12 cellular contexts compared by ENCODE assay signal in genomic region chr11:67406969-67407699, GRCh38. TPM values are rescaled to one million over a fixed set of nuclear protein-coding genes. Genes with fewer than 3 reads are reported as not detected.
A peak's percentile ranks its signal among the peaks of the same experiment; 100 is the strongest.
DNase-seq lines count a peak whose midpoint lies in the region; ATAC-seq and TF ChIP-seq lines count a peak whose summit lies in the region.
"Had no signal": no experiment of that assay in that cellular context is flagged by ENCODE, and none has a peak within 500 bp of the region (broad histone marks: within the 10 kb centered on the region; RNA-seq: fewer than 3 reads in every experiment).

No MANE protein-coding gene starts in this region.

- H3K9me3 ChIP-seq in RWPE2 (ENCODE audit: severe bottlenecking) = no peaks in the 10 kb centered on the region
- no peaks in the 10 kb centered on the region for H3K9me3 ChIP-seq in effector memory CD4-positive, alpha-beta T cell (ENCODE audit: control insufficient read depth, low read length)
- H3K9me3 ChIP-seq in spleen = no peaks in the 10 kb centered on the region
- H3K9me3 ChIP-seq in gastroesophageal sphincter = no peaks in the 10 kb centered on the region

- POLR2A ChIA-PET in activated CD4-positive, alpha-beta T cell treated with anti-CD3 and anti-CD28 coated beads for 36 hours (lab: Charles Lee) = interaction anchor here (0.6 to 3.0 kb wide), 5 partner anchors 11 to 178 kb away, joined by 3 to 13 read pairs (median 4); partner anchors contain the start of genes PTPRCAP and RPS6KB2

- peaks cover 71% of the 10 kb centered on the region for H3K4me1 Mint-ChIP-seq in activated CD4-positive, alpha-beta T cell treated with anti-CD3 and anti-CD28 coated beads for 36 hours

- H3K36me3 ChIP-seq in RWPE2 (ENCODE audit: low read depth) = no peaks in the 10 kb centered on the region
- peaks cover 18% of the 10 kb centered on the region for H3K36me3 ChIP-seq in effector memory CD4-positive, alpha-beta T cell (ENCODE audit: control insufficient read depth, insufficient read depth, low read length)
- peaks cover 0 to 50% (median 6%) of the 10 kb centered on the region in 6 donors for H3K36me3 ChIP-seq in spleen
- H3K36me3 ChIP-seq in gastroesophageal sphincter = no peaks in the 10 kb centered on the region

- CTCF ChIA-PET in activated CD4-positive, alpha-beta T cell treated with anti-CD3 and anti-CD28 coated beads for 36 hours (lab: Charles Lee) = interaction anchor here (1.0 to 1.3 kb wide), 6 partner anchors 11 to 98 kb away, joined by 3 to 8 read pairs (median 4); partner anchors contain the start of gene PITPNM1

- H3K27me3 ChIP-seq in RWPE2 (ENCODE audit: insufficient read depth, poor library complexity, severe bottlenecking) (no peaks in the 10 kb centered on the region), spleen (replicated peaks in 1 of 7) (peaks cover 0 to 29% (median 0%) of the 10 kb centered on the region in 7 donors), gastroesophageal sphincter (peaks cover 91% of the 10 kb centered on the region)
- no peaks in the 10 kb centered on the region for H3K27me3 ChIP-seq in effector memory CD4-positive, alpha-beta T cell (replicated peaks; ENCODE audit: control insufficient read depth, insufficient read depth, low read length, poor library complexity, severe bottlenecking)

- intact Hi-C loops in activated CD4-positive, alpha-beta T cell treated with anti-CD3 and anti-CD28 coated beads for 36 hours (cut with DNase I, micrococcal nuclease) = loop anchor here (1.0 to 10.0 kb wide), 3 partner anchors 9 to 718 kb away; partner anchors contain the start of gene CHKA (in 1 of the 2)
- intact Hi-C loops in spleen (cut with DNase I; ENCODE audit: low total_unique reads) = no loop called here

- H3K36me3 Mint-ChIP-seq in activated CD4-positive, alpha-beta T cell treated with anti-CD3 and anti-CD28 coated beads for 36 hours (ENCODE audit: low read depth) = peaks cover 43% of the 10 kb centered on the region

- TF ChIP-seq CTCF in RWPE2 (IDR thresholded peaks at IDR 0.05; ENCODE audit: poor library complexity, severe bottlenecking) (no peak), spleen (IDR thresholded peaks at IDR 0.05 in 8 of 11, conservative IDR thresholded peaks at IDR 0.05 in 3 of 11) (no peak), gastroesophageal sphincter (IDR thresholded peaks at IDR 0.05) (no peak)

- H3K4me3 Mint-ChIP-seq in activated CD4-positive, alpha-beta T cell treated with anti-CD3 and anti-CD28 coated beads for 36 hours = peak overlapping the region; percentile 85

- DNase-seq in activated CD4-positive, alpha-beta T cell treated with anti-CD3 and anti-CD28 coated beads for 36 hours = peak; percentile 61
- DNase-seq in activated CD4-positive, alpha-beta T cell treated with anti-CD3 and anti-CD28 coated beads for 1 hour = no peak
- DNase-seq in RWPE2 (ENCODE audit: low spot score) (no peak), spleen (peak; percentile 83), islet precursor cell (no peak)
- DNase-seq in effector memory CD4-positive, alpha-beta T cell = no peak
- DNase-seq: foreskin fibroblast, PC-9 had no signal

- no peak overlapping the region for H3K4me3 ChIP-seq in RWPE2 (ENCODE audit: severe bottlenecking)
- peak overlapping the region; percentile 53 for H3K4me3 ChIP-seq in effector memory CD4-positive, alpha-beta T cell (ENCODE audit: insufficient read depth, low read depth, low read length, poor library complexity, severe bottlenecking)
- H3K4me3 ChIP-seq in spleen = peak overlapping the region in 6 of 8 donors; percentile 10 to 75 (median 22)
- no peak overlapping the region for H3K4me3 ChIP-seq in gastroesophageal sphincter
- H3K4me3 ChIP-seq: PC-9 had no signal

- 37 to 58% (median 44%) methylated on average over 8 to 12 of the region's 12 CpGs for WGBS in spleen, 5 donors
- WGBS in gastroesophageal sphincter (ENCODE audit: low coverage in 1 of 2), 2 donors = 0 to 39% methylated on average over 1 to 3 of the region's 12 CpGs

- H3K9me3 Mint-ChIP-seq in activated CD4-positive, alpha-beta T cell treated with anti-CD3 and anti-CD28 coated beads for 36 hours (ENCODE audit: low read depth) = no peaks in the 10 kb centered on the region

- H3K27me3 Mint-ChIP-seq in activated CD4-positive, alpha-beta T cell treated with anti-CD3 and anti-CD28 coated beads for 36 hours = no peaks in the 10 kb centered on the region

- TF ChIP-seq POLR2A in spleen (IDR thresholded peaks at IDR 0.05) (no peak), gastroesophageal sphincter (IDR thresholded peaks at IDR 0.05) (no peak)

- H3K27ac ChIP-seq in RWPE2 (ENCODE audit: poor library complexity, severe bottlenecking) (no peak overlapping the region), spleen (peak overlapping the region; percentile 66 to 99 (median 96)), gastroesophageal sphincter (no peak overlapping the region)
- peak overlapping the region; percentile 85 for H3K27ac ChIP-seq in effector memory CD4-positive, alpha-beta T cell (ENCODE audit: insufficient read depth, low read length, poor library complexity, severe bottlenecking)
- H3K27ac ChIP-seq: PC-9 had no signal

- TF ChIP-seq EP300 in gastroesophageal sphincter (IDR thresholded peaks at IDR 0.05) = no peak

- no peak for ATAC-seq in activated CD4-positive, alpha-beta T cell treated with anti-CD3 and anti-CD28 coated beads for 36 hours
- ATAC-seq in RWPE2 (ENCODE audit: low read depth) (0 out of 3 replicates have a peak, but pooled peaks have one; percentile 20), HG03280 (IDR thresholded peaks at IDR 0.05; ENCODE audit: unreplicated experiment) (no peak), gastroesophageal sphincter (no peak)

- peak overlapping the region; percentile 87 for H3K27ac Mint-ChIP-seq in activated CD4-positive, alpha-beta T cell treated with anti-CD3 and anti-CD28 coated beads for 36 hours
- H3K27ac Mint-ChIP-seq: progenitor cell of endocrine pancreas had no signal

- H3K4me1 ChIP-seq in RWPE2 (ENCODE audit: insufficient read depth, poor library complexity, severe bottlenecking) = no peaks in the 10 kb centered on the region
- H3K4me1 ChIP-seq in effector memory CD4-positive, alpha-beta T cell (ENCODE audit: control insufficient read depth, insufficient read depth, low read length, poor library complexity, severe bottlenecking) = peaks cover 92% of the 10 kb centered on the region
- H3K4me1 ChIP-seq in spleen = peaks cover 46 to 100% (median 93%) of the 10 kb centered on the region in 6 donors
- peaks cover 0 to 34% (median 0%) of the 10 kb centered on the region in 3 donors for H3K4me1 ChIP-seq in gastroesophageal sphincter

RNA-seq across cellular contexts. Expression of gene TBC1D10C, which starts 3.3 kb away (rescaled TPM):
- total RNA-seq in activated CD4-positive, alpha-beta T cell treated with anti-CD3 and anti-CD28 coated beads for 36 hours = 100 to 1,000 TPM in 1 of 2 experiments, 10 to 100 TPM in 1; 83.2 to 123 TPM
- total RNA-seq in spleen = 100 to 1,000 TPM in 4 of 7 donors, 10 to 100 TPM in 3; 66.3 to 132 (median 101) TPM
- polyA plus RNA-seq in spleen = 100 to 1,000 TPM; 174 to 270 (median 196) TPM
- 1 to 10 TPM in 3 of 4 donors, under 1 TPM in 1; 0.30 to 2.0 (median 1.5) TPM for total RNA-seq in gastroesophageal sphincter
- total RNA-seq: PC-9 had no signal
- polyA plus RNA-seq: BJ had no signal

RNA-seq across cellular contexts. Expression of gene PPP1CA, which starts 5.5 kb away (rescaled TPM):
- total RNA-seq in activated CD4-positive, alpha-beta T cell treated with anti-CD3 and anti-CD28 coated beads for 36 hours = 100 to 1,000 TPM; 199 to 227 TPM
- total RNA-seq in spleen = 100 to 1,000 TPM; 147 to 192 (median 157) TPM
- polyA plus RNA-seq in spleen = 100 to 1,000 TPM; 152 to 207 (median 170) TPM
- 10 to 100 TPM; 49.9 to 78.6 (median 63.4) TPM for total RNA-seq in gastroesophageal sphincter

RNA-seq across cellular contexts. Expression of gene CARNS1, which starts 8.3 kb away (rescaled TPM):
- 1 to 10 TPM; 1.5 to 1.6 TPM for total RNA-seq in activated CD4-positive, alpha-beta T cell treated with anti-CD3 and anti-CD28 coated beads for 36 hours
- total RNA-seq in spleen (1 to 10 TPM; 1.9 to 4.4 (median 2.1) TPM), gastroesophageal sphincter (1 to 10 TPM in 3 of 4 donors, under 1 TPM in 1; 0.73 to 3.3 (median 1.6) TPM)
- 1 to 10 TPM; 1.0 to 2.0 (median 1.8) TPM for polyA plus RNA-seq in spleen

RNA-seq across cellular contexts. Expression of gene RAD9A, which starts 15.3 kb away (rescaled TPM):
- total RNA-seq in activated CD4-positive, alpha-beta T cell treated with anti-CD3 and anti-CD28 coated beads for 36 hours = 10 to 100 TPM; 28.8 to 30.0 TPM
- total RNA-seq in spleen = 10 to 100 TPM; 21.6 to 37.5 (median 29.7) TPM
- 10 to 100 TPM; 18.2 to 44.8 (median 37.1) TPM for polyA plus RNA-seq in spleen
- total RNA-seq in gastroesophageal sphincter = 10 to 100 TPM in 2 of 4 donors, 1 to 10 TPM in 2; 8.5 to 16.0 (median 11.1) TPM

RNA-seq across cellular contexts. Expression of gene RPS6KB2, which starts 21.2 kb away (rescaled TPM):
- 10 to 100 TPM; 53.4 to 57.2 TPM for total RNA-seq in activated CD4-positive, alpha-beta T cell treated with anti-CD3 and anti-CD28 coated beads for 36 hours
- total RNA-seq in spleen = 10 to 100 TPM; 51.5 to 65.4 (median 55.4) TPM
- 10 to 100 TPM; 39.5 to 95.0 (median 53.8) TPM for polyA plus RNA-seq in spleen
- 10 to 100 TPM; 35.8 to 49.7 (median 45.6) TPM for total RNA-seq in gastroesophageal sphincter

Comparison
In these comparisons a context has a peak if more than half of its experiments do, and no peak if none do; other contexts are left out.
1. DNase-seq: peak in activated CD4-positive, alpha-beta T cell treated with anti-CD3 and anti-CD28 coated beads for 36 hours (single experiment) and spleen (single experiment); none in activated CD4-positive, alpha-beta T cell treated with anti-CD3 and anti-CD28 coated beads for 1 hour (single experiment), RWPE2 (single experiment), effector memory CD4-positive, alpha-beta T cell (0 of 3) and islet precursor cell (single experiment).
2. H3K27ac ChIP-seq: peak in effector memory CD4-positive, alpha-beta T cell (single experiment) and spleen (8 of 8); none in RWPE2 (single experiment) and gastroesophageal sphincter (0 of 4).
3. H3K4me3 ChIP-seq: peak in effector memory CD4-positive, alpha-beta T cell (single experiment) and spleen (6 of 8); none in RWPE2 (single experiment) and gastroesophageal sphincter (0 of 2).
4. RNA of gene TBC1D10C, which starts 3.3 kb away (total RNA-seq): 83.2 to 123 TPM in activated CD4-positive, alpha-beta T cell treated with anti-CD3 and anti-CD28 coated beads for 36 hours and 66.3 to 132 TPM in spleen; 0.30 to 2.0 TPM in gastroesophageal sphincter; every median in the first group is over 10 times any median in the second.